11 cellular contexts compared by ENCODE assay signal in the genomic region with DNA sequence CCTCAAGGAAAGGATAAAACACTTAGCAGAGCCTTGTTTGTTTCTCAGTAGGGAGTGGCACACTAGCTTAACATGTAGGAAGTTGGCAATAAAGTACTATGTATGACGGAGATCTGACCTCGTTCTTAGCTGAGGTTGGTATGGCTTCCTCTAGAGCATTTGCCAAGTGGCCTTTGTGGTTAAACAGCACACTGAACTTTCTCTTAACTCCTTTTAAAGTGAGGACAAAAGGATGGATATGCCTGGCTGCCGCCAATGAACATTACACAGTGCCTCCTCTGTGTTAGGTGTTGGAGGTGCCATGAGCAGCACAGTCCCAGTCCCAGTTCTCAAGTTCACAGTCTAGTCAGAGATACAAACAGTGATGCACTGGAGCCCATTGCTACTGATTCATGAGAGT. TPM values are rescaled to one million over a fixed set of nuclear protein-coding genes. Genes with fewer than 3 reads are reported as not detected.
DNase-seq lines count a peak whose midpoint lies in the region; ATAC-seq, FAIRE-seq and TF ChIP-seq lines count a peak whose summit lies in the region.
"Had no signal": no experiment of that assay in that cellular context is flagged by ENCODE, and none has a peak within 500 bp of the region (broad histone marks: within the 10 kb centered on the region; RNA-seq: fewer than 3 reads in every experiment).

No MANE protein-coding gene starts in this region.

- peaks cover 46 to 60% (median 56%) of the 10 kb centered on the region in 3 donors for H3K4me1 Mint-ChIP-seq in CD8-positive, alpha-beta memory T cell

- H3K27me3 ChIP-seq in CD8-positive, alpha-beta memory T cell (ENCODE audit: insufficient read depth, low read length, poor library complexity, severe bottlenecking), result no peaks in the 10 kb centered on the region
- H3K27me3 ChIP-seq in lower lobe of right lung (ENCODE audit: low read depth), result no peaks in the 10 kb centered on the region
- H3K27me3 ChIP-seq in colonic mucosa, result no peaks in the 10 kb centered on the region
- H3K27me3 ChIP-seq in trophoblast cell (ENCODE audit: insufficient read depth, low read length), result no peaks in the 10 kb centered on the region
- H3K27me3 ChIP-seq: Peyer's patch had no signal

- no peak overlapping the region for H3K9ac ChIP-seq in colonic mucosa (ENCODE audit: low read depth in 2 of 2, low read length in 2 of 2)
- H3K9ac ChIP-seq in trophoblast cell (ENCODE audit: low read length), result no peak overlapping the region

- ATAC-seq in lower lobe of right lung, result peak; percentile 73 to 77

- no peak overlapping the region for H2BK5ac ChIP-seq in trophoblast cell (ENCODE audit: low read depth, low read length, poor library complexity)

- H3K36me3 Mint-ChIP-seq in CD8-positive, alpha-beta memory T cell, result peaks cover 0 to 1% (median 0%) of the 10 kb centered on the region in 3 donors

- H3K4ac ChIP-seq in trophoblast cell (ENCODE audit: low read depth, low read length), result no peak overlapping the region

- peak; percentile 9 to 76 (median 61) for DNase-seq in CD8-positive, alpha-beta memory T cell
- peak; percentile 81 for DNase-seq in Jurkat, Clone E6-1 (ENCODE audit: low read depth, low spot score)
- peak; percentile 4 for DNase-seq in activated T-helper 1 cell treated with Interleukin-2 at 50 U/mL for 16 hours (ENCODE audit: low read depth)
- DNase-seq in lower lobe of right lung, result no peak
- no peak for DNase-seq in frontal cortex (ENCODE audit: low spot score in 2 of 2)
- DNase-seq in stimulated activated CD4-positive, alpha-beta T cell treated with anti-CD3 and anti-CD28 coated beads, Interleukin-12 subunit alpha, Interleukin-12 subunit beta, amount 100 ng/mL, for 4 hours, result no peak
- no peak for DNase-seq in colonic mucosa
- DNase-seq in trophoblast cell, result no peak
- DNase-seq: DMS153, Peyer's patch had no signal

- no peak overlapping the region for H4K91ac ChIP-seq in trophoblast cell (ENCODE audit: low read depth, low read length)

- H3K4me2 ChIP-seq in trophoblast cell (ENCODE audit: low read length), result no peak overlapping the region

- H2AK5ac ChIP-seq in trophoblast cell (ENCODE audit: low read length), result no peak overlapping the region

- POLR2A ChIA-PET in CD8-positive, alpha-beta memory T cell (lab: Charles Lee), result interaction anchor here (0.9 to 1.9 kb wide), 3 partner anchors 43 to 294 kb away, joined by 3 to 5 read pairs (median 4); partner anchors contain the start of gene RBMX

- no peaks in the 10 kb centered on the region for H3K9me3 Mint-ChIP-seq in CD8-positive, alpha-beta memory T cell

- H3K4me3 Mint-ChIP-seq in CD8-positive, alpha-beta memory T cell, result peak overlapping the region; percentile 49 to 79 (median 67)

- no peak for FAIRE-seq in frontal cortex (lab: Jason Lieb, UNC)

- H3K9me3 ChIP-seq in CD8-positive, alpha-beta memory T cell (ENCODE audit: low read length), result no peaks in the 10 kb centered on the region
- H3K9me3 ChIP-seq in lower lobe of right lung (no peaks in the 10 kb centered on the region), colonic mucosa (no peaks in the 10 kb centered on the region), trophoblast cell (ENCODE audit: insufficient read depth, low read depth, low read length) (no peaks in the 10 kb centered on the region)
- H3K9me3 ChIP-seq: Peyer's patch had no signal

- H3K14ac ChIP-seq in trophoblast cell (ENCODE audit: low read length), result no peak overlapping the region

- no peak overlapping the region for H3K4me3 ChIP-seq in CD8-positive, alpha-beta memory T cell (ENCODE audit: low read length)
- no peak overlapping the region for H3K4me3 ChIP-seq in Jurkat, Clone E6-1 (ENCODE audit: low read length)
- H3K4me3 ChIP-seq in lower lobe of right lung, result no peak overlapping the region
- no peak overlapping the region for H3K4me3 ChIP-seq in colonic mucosa
- H3K4me3 ChIP-seq in trophoblast cell (ENCODE audit: low read depth, low read length), result no peak overlapping the region
- H3K4me3 ChIP-seq: Peyer's patch had no signal

- H2BK12ac ChIP-seq in trophoblast cell (ENCODE audit: low read length), result no peak overlapping the region

- H3K36me3 ChIP-seq in CD8-positive, alpha-beta memory T cell (ENCODE audit: insufficient read depth, low read length), result no peaks in the 10 kb centered on the region
- H3K36me3 ChIP-seq in lower lobe of right lung (no peaks in the 10 kb centered on the region), colonic mucosa (no peaks in the 10 kb centered on the region), trophoblast cell (ENCODE audit: control insufficient read depth in 1 of 2, insufficient read depth in 2 of 2, low read length in 2 of 2) (no peaks in the 10 kb centered on the region)
- H3K36me3 ChIP-seq: Peyer's patch had no signal

- H2BK120ac ChIP-seq in trophoblast cell (ENCODE audit: insufficient read depth, low read length, poor library complexity), result no peak overlapping the region

- CTCF ChIA-PET in CD8-positive, alpha-beta memory T cell (lab: Charles Lee), result interaction anchor here (1.4 to 2.4 kb wide), 2 partner anchors 9 to 22 kb away, joined by 4 to 12 read pairs; no protein-coding TSS in a partner anchor

- TF ChIP-seq CTCF in lower lobe of right lung (IDR thresholded peaks at IDR 0.05), result no peak
- no peak for TF ChIP-seq CTCF in colonic mucosa (IDR thresholded peaks at IDR 0.05)

- H3K27me3 Mint-ChIP-seq in CD8-positive, alpha-beta memory T cell, result peaks cover 0 to 4% of the 10 kb centered on the region in 2 donors

- WGBS in trophoblast cell (ENCODE audit: extremely low coverage, insufficient coverage, insufficient read length), result no CpG with 5 or more reads among the region's 3 CpGs

- H3K79me2 ChIP-seq in trophoblast cell (ENCODE audit: control insufficient read depth, insufficient read depth, low read length, poor library complexity), result no peaks in the 10 kb centered on the region

- H2AFZ ChIP-seq in trophoblast cell (ENCODE audit: insufficient read depth, low read length, poor library complexity), result no peak overlapping the region

- peak overlapping the region; percentile 39 for H3K27ac ChIP-seq in CD8-positive, alpha-beta memory T cell (ENCODE audit: low read depth, low read length)
- no peak overlapping the region for H3K27ac ChIP-seq in lower lobe of right lung
- H3K27ac ChIP-seq in colonic mucosa, result no peak overlapping the region
- H3K27ac ChIP-seq in trophoblast cell (ENCODE audit: low read depth, low read length), result no peak overlapping the region
- H3K27ac ChIP-seq: Peyer's patch had no signal

- no peak overlapping the region for H3K23ac ChIP-seq in trophoblast cell (ENCODE audit: low read length)

- H3K79me1 ChIP-seq in trophoblast cell (ENCODE audit: low read length), result no peaks in the 10 kb centered on the region

- H3K4me1 ChIP-seq in CD8-positive, alpha-beta memory T cell (ENCODE audit: insufficient read depth, low read length), result peaks cover 46% of the 10 kb centered on the region
- no peaks in the 10 kb centered on the region for H3K4me1 ChIP-seq in lower lobe of right lung
- no peaks in the 10 kb centered on the region for H3K4me1 ChIP-seq in colonic mucosa
- no peaks in the 10 kb centered on the region for H3K4me1 ChIP-seq in trophoblast cell (ENCODE audit: control insufficient read depth in 1 of 2, insufficient read depth in 2 of 2, low read length in 2 of 2)
- H3K4me1 ChIP-seq: Peyer's patch had no signal

- peak overlapping the region; percentile 80 to 97 (median 93) for H3K27ac Mint-ChIP-seq in CD8-positive, alpha-beta memory T cell

- intact Hi-C loops in lower lobe of right lung (cut with DNase I) (no loop called here), colonic mucosa (cut with DNase I) (no loop called here)

- H4K8ac ChIP-seq in trophoblast cell (ENCODE audit: low read depth, low read length), result no peak overlapping the region

- no peak overlapping the region for H4K12ac ChIP-seq in trophoblast cell (ENCODE audit: low read depth, low read length)

- H3K18ac ChIP-seq in trophoblast cell (ENCODE audit: low read length), result no peak overlapping the region

RNA-seq across cellular contexts. Expression of gene VGLL1, which starts 54.4 kb away (rescaled TPM):
- total RNA-seq in CD8-positive, alpha-beta memory T cell, result not detected
- not detected for polyA plus RNA-seq in CD8-positive, alpha-beta memory T cell
- polyA plus RNA-seq in Jurkat, Clone E6-1 (2012; ENCODE audit: insufficient read depth, insufficient read length), result not detected
- total RNA-seq in lower lobe of right lung (not detected), frontal cortex (not detected), colonic mucosa (not detected)
- 171 and 188 TPM in 2 replicates for polyA plus RNA-seq in trophoblast cell (2013)
- total RNA-seq: Peyer's patch, skeletal muscle tissue had no signal

Comparison
In these comparisons a context has a peak if more than half of its experiments do, and no peak if none do; other contexts are left out.
1. DNase-seq: peak in CD8-positive, alpha-beta memory T cell (5 of 5), Jurkat, Clone E6-1 (single experiment) and activated T-helper 1 cell treated with Interleukin-2 at 50 U/mL for 16 hours (single experiment); none in lower lobe of right lung (single experiment), frontal cortex (0 of 2), stimulated activated CD4-positive, alpha-beta T cell treated with anti-CD3 and anti-CD28 coated beads, Interleukin-12 subunit alpha, Interleukin-12 subunit beta, amount 100 ng/mL, for 4 hours (single experiment), colonic mucosa (single experiment) and trophoblast cell (0 of 2).